ENCODE assay signal across 13 cellular contexts in genomic region chr14:75499084-75499875, GRCh38. TPM values are rescaled to one million over a fixed set of nuclear protein-coding genes. Genes with fewer than 3 reads are reported as not detected.
DNase-seq lines count a peak whose midpoint lies in the region; ATAC-seq and TF ChIP-seq lines count a peak whose summit lies in the region.
"Had no signal": no experiment of that assay in that cellular context is flagged by ENCODE, and none has a peak within 500 bp of the region (broad histone marks: within the 10 kb centered on the region; RNA-seq: fewer than 3 reads in every experiment).

No MANE protein-coding gene starts in this region.

- DNase-seq in GM13976 (ENCODE audit: low spot score) = peak; percentile 55
- DNase-seq in activated T-helper 2 cell treated with anti-CD3 and anti-CD28 coated beads, Interferon-gamma antibody, Interleukin-2, Interleukin-4, amounts not matched to agents 10 μg/mL and 5 μg/mL and 100 μg/mL, durations not matched to agents 14 hours and 24 hours and 36 hours (ENCODE audit: low spot score) = no peak
- DNase-seq in hepatic stellate cell (ENCODE audit: low spot score) = no peak
- no peak for DNase-seq in esophagus squamous epithelium (lab: John Stamatoyannopoulos, UW)
- no peak for DNase-seq in T1000 (lab: John Stamatoyannopoulos, UW)
- no peak for DNase-seq in NCI-H2029 (lab: John Stamatoyannopoulos, UW)
- DNase-seq: activated CD4-positive, alpha-beta T cell treated with anti-CD3 and anti-CD28 coated beads for 48 hours; CD4-positive, alpha-beta memory T cell had no signal

- 76 to 85% methylated on average over 11 to 12 of the region's 16 CpGs for WGBS in esophagus squamous epithelium, 2 donors

- no peaks in the 10 kb centered on the region for H3K27me3 Mint-ChIP-seq in activated T-helper 2 cell treated with anti-CD3 and anti-CD28 coated beads, Interferon-gamma antibody, Interleukin-2, Interleukin-4, amounts not matched to agents 10 μg/mL and 5 μg/mL and 100 μg/mL, durations not matched to agents 14 hours and 24 hours and 36 hours (ENCODE audit: low read depth)
- H3K27me3 Mint-ChIP-seq: CD4-positive, alpha-beta memory T cell; progenitor cell of endocrine pancreas had no signal

- H3K4me3 ChIP-seq in esophagus squamous epithelium = no peak overlapping the region

- no peak for TF ChIP-seq POLR2A in esophagus squamous epithelium (IDR thresholded peaks at IDR 0.05)

- H3K27ac ChIP-seq in esophagus squamous epithelium = no peak overlapping the region
- H3K27ac ChIP-seq: RWPE1 had no signal

- peaks cover 52% of the 10 kb centered on the region for H3K4me1 Mint-ChIP-seq in activated T-helper 2 cell treated with anti-CD3 and anti-CD28 coated beads, Interferon-gamma antibody, Interleukin-2, Interleukin-4, amounts not matched to agents 10 μg/mL and 5 μg/mL and 100 μg/mL, durations not matched to agents 14 hours and 24 hours and 36 hours (ENCODE audit: low read depth)

- no peaks in the 10 kb centered on the region for H3K27me3 ChIP-seq in esophagus squamous epithelium

- peaks cover 3% of the 10 kb centered on the region for H3K36me3 Mint-ChIP-seq in activated T-helper 2 cell treated with anti-CD3 and anti-CD28 coated beads, Interferon-gamma antibody, Interleukin-2, Interleukin-4, amounts not matched to agents 10 μg/mL and 5 μg/mL and 100 μg/mL, durations not matched to agents 14 hours and 24 hours and 36 hours (ENCODE audit: low read depth)
- H3K36me3 Mint-ChIP-seq: CD4-positive, alpha-beta memory T cell had no signal

- in situ Hi-C loops in GM13976 (cut with MboI; ENCODE audit: low sequenced_read_pairs, unreplicated experiment) = loop anchor here (25.0 kb wide), 1 partner anchor 362 kb away; the partner anchor contains the start of gene NEK9

- H3K9me3 ChIP-seq in esophagus squamous epithelium = no peaks in the 10 kb centered on the region

- intact Hi-C loops in activated T-helper 2 cell treated with anti-CD3 and anti-CD28 coated beads, Interferon-gamma antibody, Interleukin-2, Interleukin-4, amounts not matched to agents 10 μg/mL and 5 μg/mL and 100 μg/mL, durations not matched to agents 14 hours and 24 hours and 36 hours (cut with micrococcal nuclease) = loop anchor here (10.0 kb wide), 1 partner anchor 374 kb away; the partner anchor contains the start of gene NEK9
- intact Hi-C loops in esophagus squamous epithelium (cut with DNase I) = no loop called here

- H3K9me3 Mint-ChIP-seq in activated T-helper 2 cell treated with anti-CD3 and anti-CD28 coated beads, Interferon-gamma antibody, Interleukin-2, Interleukin-4, amounts not matched to agents 10 μg/mL and 5 μg/mL and 100 μg/mL, durations not matched to agents 14 hours and 24 hours and 36 hours = peaks cover 3% of the 10 kb centered on the region

- no peaks in the 10 kb centered on the region for H3K36me3 ChIP-seq in esophagus squamous epithelium

- no peaks in the 10 kb centered on the region for H3K4me1 ChIP-seq in esophagus squamous epithelium

- H3K27ac Mint-ChIP-seq in activated T-helper 2 cell treated with anti-CD3 and anti-CD28 coated beads, Interferon-gamma antibody, Interleukin-2, Interleukin-4, amounts not matched to agents 10 μg/mL and 5 μg/mL and 100 μg/mL, durations not matched to agents 14 hours and 24 hours and 36 hours = peak overlapping the region; percentile 90
- H3K27ac Mint-ChIP-seq: CD4-positive, alpha-beta memory T cell; progenitor cell of endocrine pancreas had no signal

- ATAC-seq in GM19395 (IDR thresholded peaks at IDR 0.05; ENCODE audit: unreplicated experiment) = peak; percentile 72
- peak; percentile 59 for ATAC-seq in HG02973 (IDR thresholded peaks at IDR 0.05; ENCODE audit: unreplicated experiment)
- ATAC-seq: left lobe of liver had no signal

- H3K4me3 Mint-ChIP-seq in activated T-helper 2 cell treated with anti-CD3 and anti-CD28 coated beads, Interferon-gamma antibody, Interleukin-2, Interleukin-4, amounts not matched to agents 10 μg/mL and 5 μg/mL and 100 μg/mL, durations not matched to agents 14 hours and 24 hours and 36 hours (ENCODE audit: low read depth) = peak overlapping the region; percentile 27
- H3K4me3 Mint-ChIP-seq: CD4-positive, alpha-beta memory T cell had no signal

- no peak for TF ChIP-seq CTCF in GM13976 (IDR thresholded peaks at IDR 0.05; ENCODE audit: borderline replicate concordance, control extremely low read depth, extremely low read depth, insufficient read depth, missing control alignments)
- no peak for TF ChIP-seq CTCF in esophagus squamous epithelium (IDR thresholded peaks at IDR 0.05)

RNA-seq across cellular contexts. Expression of gene BATF, which starts 23.0 kb away (rescaled TPM):
- 152 and 154 TPM in 2 replicates for total RNA-seq in activated T-helper 2 cell treated with anti-CD3 and anti-CD28 coated beads, Interferon-gamma antibody, Interleukin-2, Interleukin-4, amounts not matched to agents 10 μg/mL and 5 μg/mL and 100 μg/mL, durations not matched to agents 14 hours and 24 hours and 36 hours
- 10 to 100 TPM in 1 of 4 donors, 1 to 10 TPM in 3; 1.7 to 14.5 (median 6.8) TPM for total RNA-seq in esophagus squamous epithelium
- total RNA-seq: progenitor cell of endocrine pancreas had no signal
